1 cellular context compared by ENCODE assay signal in the genomic region with DNA sequence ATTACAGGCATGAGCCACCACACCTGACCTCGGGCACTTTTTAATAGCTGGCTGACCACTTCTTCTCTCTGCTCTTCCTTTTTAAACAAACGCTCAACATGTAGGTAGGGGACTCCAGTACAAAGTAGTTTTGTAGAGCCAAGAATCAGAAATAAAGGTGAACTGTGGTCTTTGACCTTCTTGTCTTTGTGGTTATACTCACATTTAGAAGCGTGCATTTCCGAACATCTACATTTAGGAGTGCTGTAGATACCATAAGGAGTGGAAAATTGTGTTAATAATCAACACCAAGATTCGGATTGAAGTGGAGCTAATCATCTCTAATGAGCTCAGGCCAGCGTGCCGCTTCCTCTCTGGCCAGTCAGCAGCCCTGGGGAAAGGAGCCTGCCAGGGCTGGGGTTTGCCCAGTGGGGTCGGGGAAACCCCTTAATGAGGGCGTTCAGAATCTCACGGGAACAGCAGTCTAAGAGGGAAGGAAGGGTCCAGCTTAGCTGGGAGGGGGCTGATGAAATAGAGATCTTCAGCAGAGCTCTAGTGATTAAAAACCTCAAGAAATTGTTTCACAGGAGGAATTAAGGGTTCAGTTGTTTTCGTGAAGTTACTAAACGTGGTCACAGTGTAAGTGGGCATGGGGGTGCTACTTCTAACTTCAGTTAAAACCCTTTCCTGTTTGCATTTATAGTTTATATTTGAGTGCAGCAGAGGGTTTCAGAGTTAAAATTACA.
TF ChIP-seq lines count a peak whose summit lies in the region.

No MANE protein-coding gene starts in this region.

TF ChIP-seq in GM23338, 12 proteins besides CTCF, POLR2A, EP300 and RAD21 (continued from another document):
- TF ChIP-seq ZNF462 (CRISPR knock-in tag; IDR thresholded peaks at IDR 0.05) (no peak), CREB1 (CRISPR knock-in tag; IDR thresholded peaks at IDR 0.05; ENCODE audit: low read depth) (no peak), ZNF331 (CRISPR knock-in tag; IDR thresholded peaks at IDR 0.05; ENCODE audit: low read depth) (no peak), EZH2 (IDR thresholded peaks at IDR 0.05; ENCODE audit: low read depth, unreplicated experiment) (no peak), EZH2phosphoT487 (IDR thresholded peaks at IDR 0.05; ENCODE audit: unreplicated experiment) (no peak)
- TF ChIP-seq, protein P1, sequence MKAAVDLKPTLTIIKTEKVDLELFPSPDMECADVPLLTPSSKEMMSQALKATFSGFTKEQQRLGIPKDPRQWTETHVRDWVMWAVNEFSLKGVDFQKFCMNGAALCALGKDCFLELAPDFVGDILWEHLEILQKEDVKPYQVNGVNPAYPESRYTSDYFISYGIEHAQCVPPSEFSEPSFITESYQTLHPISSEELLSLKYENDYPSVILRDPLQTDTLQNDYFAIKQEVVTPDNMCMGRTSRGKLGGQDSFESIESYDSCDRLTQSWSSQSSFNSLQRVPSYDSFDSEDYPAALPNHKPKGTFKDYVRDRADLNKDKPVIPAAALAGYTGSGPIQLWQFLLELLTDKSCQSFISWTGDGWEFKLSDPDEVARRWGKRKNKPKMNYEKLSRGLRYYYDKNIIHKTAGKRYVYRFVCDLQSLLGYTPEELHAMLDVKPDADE (IDR thresholded peaks at IDR 0.05) = no peak
TF ChIP-seq in GM23338: peak in this region for 0.
